In the genomic region with DNA sequence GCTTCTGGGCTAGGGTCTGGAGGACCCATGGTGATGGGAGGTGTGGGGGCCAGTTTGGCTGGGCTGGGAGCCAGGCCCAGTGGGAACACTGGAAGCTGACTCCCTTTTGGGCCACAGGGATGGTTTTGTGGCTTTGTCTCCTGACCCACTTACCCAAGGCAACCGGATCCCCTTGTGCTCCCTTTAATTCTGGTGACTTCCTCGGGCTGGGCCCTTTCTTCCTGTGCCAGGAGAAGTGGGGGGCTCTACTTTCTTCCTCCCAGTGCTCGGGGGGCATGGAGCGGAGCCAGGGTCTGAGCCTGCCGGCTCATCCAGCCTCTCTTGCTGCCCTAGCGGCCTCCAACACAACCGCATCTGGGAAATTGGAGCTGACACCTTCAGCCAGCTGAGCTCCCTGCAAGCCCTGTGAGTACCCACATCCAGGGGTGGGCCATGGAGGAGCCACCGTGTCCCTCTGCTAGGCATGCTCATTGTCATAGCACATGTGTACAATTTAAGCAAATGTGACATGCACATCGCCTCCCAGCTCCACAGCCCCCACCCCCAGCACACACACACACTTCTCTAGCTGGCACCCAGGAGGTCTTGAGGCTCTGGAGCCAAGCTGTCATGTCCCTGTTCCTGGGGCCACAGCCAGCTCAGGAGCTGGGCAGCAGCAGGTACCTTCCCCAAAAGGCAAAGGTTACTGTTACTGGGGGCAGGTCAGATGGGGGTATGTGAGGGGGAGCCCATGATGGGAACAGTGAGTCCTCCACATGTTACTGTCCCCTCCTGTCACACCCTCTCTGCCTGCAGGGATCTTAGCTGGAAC, we compare ENCODE assay signal across 23 cellular contexts.
"Had no signal": no experiment of that assay in that cellular context is flagged by ENCODE, and none has a peak within 500 bp of the region (broad histone marks: within the 10 kb centered on the region; RNA-seq: fewer than 3 reads in every experiment).

No MANE protein-coding gene starts in this region.

- H3K4me1 Mint-ChIP-seq: activated CD4-positive, alpha-beta memory T cell treated with anti-CD3 and anti-CD28 coated beads, Interleukin-2, amount 10 ng/mL, durations not matched to agents 7 days and 5 days; activated naive CD4-positive, alpha-beta T cell treated with anti-CD3 and anti-CD28 coated beads, Interleukin-2, amount 50 U/mL, for 24 hours had no signal

- H3K9me3 ChIP-seq: adrenal gland, lower lobe of right lung, neutrophil, spleen, upper lobe of right lung had no signal

- H3K4me3 Mint-ChIP-seq: activated CD4-positive, alpha-beta memory T cell treated with anti-CD3 and anti-CD28 coated beads, Interleukin-2, amount 10 ng/mL, durations not matched to agents 7 days and 5 days; activated CD4-positive, alpha-beta T cell treated with anti-CD3 and anti-CD28 coated beads, Interleukin-2, amount 10 ng/mL, durations not matched to agents 24 days and 14 days; activated naive CD4-positive, alpha-beta T cell treated with anti-CD3 and anti-CD28 coated beads, Interleukin-2, amount 50 U/mL, for 24 hours; dendritic cell treated with granulocyte-macrophage colony-stimulating factor and Interleukin-4, amounts not matched to agents 40 ng/mL and 50 ng/mL, for 4 days; immature natural killer cell; naive thymus-derived CD8-positive, alpha-beta T cell had no signal

- H3K4me1 ChIP-seq: adrenal gland, foreskin keratinocyte, parathyroid adenoma had no signal

- DNase-seq: activated CD4-positive, alpha-beta memory T cell treated with anti-CD3 and anti-CD28 coated beads, Interleukin-2, amount 10 ng/mL, durations not matched to agents 7 days and 5 days; activated CD4-positive, alpha-beta T cell treated with anti-CD3 and anti-CD28 coated beads, Interleukin-2, amount 10 ng/mL, durations not matched to agents 24 days and 14 days; activated effector memory CD4-positive, alpha-beta T cell treated with anti-CD3 and anti-CD28 coated beads, Interleukin-2, amount 50 U/mL, for 16 hours; adrenal gland; effector CD4-positive, alpha-beta T cell; foreskin keratinocyte; glutamatergic neuron; immature natural killer cell; lower lobe of right lung; spleen; stimulated activated CD4-positive, alpha-beta T cell treated with anti-CD3 and anti-CD28 coated beads, Interleukin-4, amount 100 ng/mL, for 1 hour; stimulated activated naive CD4-positive, alpha-beta T cell treated with Interleukin-2 at 50 U/mL for 16 hours; upper lobe of right lung had no signal

- H3K27ac Mint-ChIP-seq: activated CD4-positive, alpha-beta memory T cell treated with anti-CD3 and anti-CD28 coated beads, Interleukin-2, amount 10 ng/mL, durations not matched to agents 7 days and 5 days; activated CD4-positive, alpha-beta T cell treated with anti-CD3 and anti-CD28 coated beads, Interleukin-2, amount 10 ng/mL, durations not matched to agents 24 days and 14 days; activated naive CD4-positive, alpha-beta T cell treated with anti-CD3 and anti-CD28 coated beads, Interleukin-2, amount 50 U/mL, for 24 hours; dendritic cell treated with granulocyte-macrophage colony-stimulating factor and Interleukin-4, amounts not matched to agents 40 ng/mL and 50 ng/mL, for 4 days had no signal

- H3K9me3 Mint-ChIP-seq: activated CD4-positive, alpha-beta memory T cell treated with anti-CD3 and anti-CD28 coated beads, Interleukin-2, amount 10 ng/mL, durations not matched to agents 7 days and 5 days; activated CD4-positive, alpha-beta T cell treated with anti-CD3 and anti-CD28 coated beads, Interleukin-2, amount 10 ng/mL, durations not matched to agents 24 days and 14 days; activated naive CD4-positive, alpha-beta T cell treated with anti-CD3 and anti-CD28 coated beads, Interleukin-2, amount 50 U/mL, for 24 hours; dendritic cell treated with granulocyte-macrophage colony-stimulating factor and Interleukin-4, amounts not matched to agents 40 ng/mL and 50 ng/mL, for 4 days; immature natural killer cell; naive thymus-derived CD8-positive, alpha-beta T cell had no signal

- H3K27me3 ChIP-seq: adrenal gland, hepatocyte, upper lobe of right lung had no signal

- H3K36me3 Mint-ChIP-seq: activated naive CD4-positive, alpha-beta T cell treated with anti-CD3 and anti-CD28 coated beads, Interleukin-2, amount 50 U/mL, for 24 hours; naive thymus-derived CD8-positive, alpha-beta T cell had no signal

- H3K4me3 ChIP-seq: adrenal gland, hepatocyte, lower lobe of right lung, spleen, upper lobe of right lung had no signal

- H3K36me3 ChIP-seq: adrenal gland, lower lobe of right lung, neutrophil, spleen, upper lobe of right lung had no signal

- H3K27ac ChIP-seq: adrenal gland, foreskin keratinocyte, hepatocyte, lower lobe of right lung, neutrophil, parathyroid adenoma, spleen, upper lobe of right lung, VCaP had no signal

- ATAC-seq: activated CD4-positive, CD25-positive, alpha-beta regulatory T cell treated with anti-CD3 and anti-CD28 coated beads, Interleukin-2, amount 50 U/mL, for 24 hours; foreskin keratinocyte; left lobe of liver; lower lobe of right lung; naive thymus-derived CD8-positive, alpha-beta T cell; SK-N-SH treated with all-trans-retinoic acid at 6 μM for 48 hours; upper lobe of right lung had no signal

- H3K27me3 Mint-ChIP-seq: activated CD4-positive, alpha-beta memory T cell treated with anti-CD3 and anti-CD28 coated beads, Interleukin-2, amount 10 ng/mL, durations not matched to agents 7 days and 5 days; activated naive CD4-positive, alpha-beta T cell treated with anti-CD3 and anti-CD28 coated beads, Interleukin-2, amount 50 U/mL, for 24 hours had no signal
